9 cellular contexts compared by ENCODE assay signal in the genomic region with DNA sequence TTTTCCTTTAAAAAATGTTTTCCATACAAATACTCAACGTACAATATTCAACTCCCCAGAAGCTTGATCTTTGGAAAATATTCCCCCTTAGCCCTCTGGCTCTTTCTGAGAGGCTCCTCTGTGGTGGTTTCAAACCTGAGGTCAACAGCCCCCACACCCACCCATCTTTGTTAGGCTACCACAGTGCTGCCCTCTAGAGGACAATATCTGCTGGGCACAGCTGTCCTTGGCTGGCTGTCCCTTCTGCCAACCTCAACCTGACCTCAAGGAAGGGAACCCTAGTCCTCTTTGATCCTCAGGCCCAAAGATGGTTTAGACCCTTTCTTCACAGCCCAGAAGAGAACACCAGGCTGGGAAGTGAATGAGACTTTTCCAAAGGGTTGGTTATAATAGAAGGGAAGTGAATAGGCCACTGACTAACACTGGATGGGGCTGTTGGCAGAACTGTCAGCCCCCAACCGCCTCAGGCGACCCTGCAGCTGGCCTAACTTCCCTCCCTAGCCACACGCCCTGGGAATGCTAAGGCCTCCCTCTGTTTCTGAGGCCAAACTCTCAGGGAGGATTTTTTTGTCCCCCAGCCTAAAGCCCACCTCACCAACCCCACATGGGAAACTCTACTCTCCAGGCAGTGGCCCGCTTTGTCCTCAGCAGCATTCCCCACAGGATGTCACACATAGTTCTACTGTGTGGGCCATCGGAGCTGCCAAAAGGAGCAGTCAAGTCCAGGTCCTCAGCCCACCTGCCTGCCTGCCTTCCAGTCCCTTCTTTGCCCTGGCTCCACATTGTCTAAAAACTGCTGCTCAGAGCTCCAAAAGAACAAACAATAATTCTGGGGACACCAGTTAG. TPM values are rescaled to one million over a fixed set of nuclear protein-coding genes. Genes with fewer than 3 reads are reported as not detected.
DNase-seq lines count a peak whose midpoint lies in the region; ATAC-seq and TF ChIP-seq lines count a peak whose summit lies in the region.
"Had no signal": no experiment of that assay in that cellular context is flagged by ENCODE, and none has a peak within 500 bp of the region (broad histone marks: within the 10 kb centered on the region; RNA-seq: fewer than 3 reads in every experiment).

No MANE protein-coding gene starts in this region.

- H3K9me3 ChIP-seq in SJCRH30 (replicated peaks): no peaks in the 10 kb centered on the region

- in situ Hi-C loops in ACHN (cut with HindIII; ENCODE audit: low pct_ligation_motif_present, low pct_unique_long_range_greater_than_20kb, low sequenced_read_pairs): no loop called here

- no peaks in the 10 kb centered on the region for H3K27me3 ChIP-seq in SJCRH30

- DNase-seq in ACHN: peak; percentile 22
- peak; percentile 7 to 29 for DNase-seq in SJCRH30
- peak; percentile 14 for DNase-seq in germinal center (ENCODE audit: low spot score)
- DNase-seq in COLO668 (lab: John Stamatoyannopoulos, UW; ENCODE audit: unreplicated experiment): no peak
- DNase-seq in COLO829 (ENCODE audit: low spot score): no peak
- DNase-seq: naive B cell had no signal

- H3K36me3 ChIP-seq in SJCRH30: no peaks in the 10 kb centered on the region

- H3K4me1 ChIP-seq in SJCRH30: no peaks in the 10 kb centered on the region

- no peak overlapping the region for H3K27ac ChIP-seq in SJCRH30

- ATAC-seq in HG03520 (IDR thresholded peaks at IDR 0.05; ENCODE audit: unreplicated experiment) (no peak), GM18519 (IDR thresholded peaks at IDR 0.05; ENCODE audit: low FRiP score, unreplicated experiment) (no peak)

- peak; percentile 50 for TF ChIP-seq CTCF in GM12874 (IDR thresholded peaks at IDR 0.05; ENCODE audit: insufficient read depth, low read depth, low read length)

- no peak overlapping the region for H3K4me3 ChIP-seq in SJCRH30

RNA-seq across cellular contexts. Expression of a gene that starts 34.3 kb away (rescaled TPM):
- total RNA-seq in SJCRH30 (2014; rRNA removed; shearing (Covaris generic)): not detected in 2 replicates

Comparison
In these comparisons a context has a peak if more than half of its experiments do, and no peak if none do; other contexts are left out.
1. DNase-seq: peak in ACHN (single experiment), SJCRH30 (2 of 2) and germinal center (single experiment); none in COLO668 (single experiment) and COLO829 (single experiment).